ENCODE assay signal across 26 cellular contexts in genomic region chr4:92334716-92335350, GRCh38. TPM values are rescaled to one million over a fixed set of nuclear protein-coding genes. Genes with fewer than 3 reads are reported as not detected.
A peak's percentile ranks its signal among the peaks of the same experiment; 100 is the strongest.
DNase-seq lines count a peak whose midpoint lies in the region; ATAC-seq, FAIRE-seq and TF ChIP-seq lines count a peak whose summit lies in the region.
"Had no signal": no experiment of that assay in that cellular context is flagged by ENCODE, and none has a peak within 500 bp of the region (broad histone marks: within the 10 kb centered on the region; RNA-seq: fewer than 3 reads in every experiment).

No MANE protein-coding gene starts in this region.

- ATAC-seq in Right ventricle myocardium inferior = peak; percentile 92
- no peak for ATAC-seq in left colon
- ATAC-seq: A549; activated T-cell treated with anti-CD3 and anti-CD28 coated beads, Interleukin-2, amount 50 U/mL, for 72 hours; natural killer cell treated with Interleukin-12 subunit alpha and Interleukin-12 subunit beta and Interleukin-15 and Interleukin-18, amount 100 ng/mL, for 72 hours had no signal

- H3K27ac ChIP-seq in right atrium auricular region (no peak overlapping the region), testis (no peak overlapping the region)
- H3K27ac ChIP-seq: A549, BLaER1, epithelial cell of prostate, Peyer's patch had no signal

- H3K9me3 ChIP-seq in right atrium auricular region (no peaks in the 10 kb centered on the region), testis (no peaks in the 10 kb centered on the region)
- H3K9me3 ChIP-seq: A549, BLaER1, HAP-1, MG63, Peyer's patch had no signal

- peaks cover 0 to 2% (median 0%) of the 10 kb centered on the region in 3 donors for H3K27me3 Mint-ChIP-seq in CD14-positive monocyte (ENCODE audit: low read depth in 3 of 3)
- H3K27me3 Mint-ChIP-seq: activated naive CD4-positive, alpha-beta T cell treated with anti-CD3 and anti-CD28 coated beads, Interleukin-2, amount 50 U/mL, for 24 hours; natural killer cell treated with Interleukin-12 subunit alpha and Interleukin-12 subunit beta and Interleukin-15 and Interleukin-18, amount 100 ng/mL, for 72 hours had no signal

- no peaks in the 10 kb centered on the region for H3K4me1 Mint-ChIP-seq in CD14-positive monocyte
- H3K4me1 Mint-ChIP-seq: activated naive CD4-positive, alpha-beta T cell treated with anti-CD3 and anti-CD28 coated beads, Interleukin-2, amount 50 U/mL, for 24 hours had no signal

- no peak for TF ChIP-seq POLR2A in testis (IDR thresholded peaks at IDR 0.05)

- WGBS in testis, 2 donors = 22 to 44% methylated on average over 1 of the region's 1 CpG

- intact Hi-C loops in Right ventricle myocardium inferior (cut with DNase I) (no loop called here), testis (cut with DNase I; ENCODE audit: low total_unique reads) (no loop called here), CD14-positive monocyte (cut with micrococcal nuclease) (no loop called here), left colon (cut with DNase I, micrococcal nuclease) (no loop called here)

- H3K36me3 ChIP-seq in right atrium auricular region (no peaks in the 10 kb centered on the region), testis (ENCODE audit: low read depth, missing control alignments) (no peaks in the 10 kb centered on the region)
- H3K36me3 ChIP-seq: BLaER1, HAP-1, MG63, Peyer's patch had no signal

- no peak for FAIRE-seq in D721Med (lab: Jason Lieb, UNC)
- FAIRE-seq: A549 had no signal

- no peak for TF ChIP-seq CTCF in right atrium auricular region (IDR thresholded peaks at IDR 0.05)
- TF ChIP-seq CTCF in testis (IDR thresholded peaks at IDR 0.05) = no peak
- TF ChIP-seq CTCF in D721Med (IDR thresholded peaks at IDR 0.05; ENCODE audit: insufficient read depth, missing control alignments) = no peak
- no peak for TF ChIP-seq CTCF in CD14-positive monocyte (IDR thresholded peaks at IDR 0.05)

- H3K4me1 ChIP-seq in right atrium auricular region (peaks cover 0 to 21% of the 10 kb centered on the region in 2 donors), testis (peaks cover 6% of the 10 kb centered on the region)
- H3K4me1 ChIP-seq: A549, BLaER1, HAP-1, Peyer's patch had no signal

- H3K27ac Mint-ChIP-seq in CD14-positive monocyte = no peak overlapping the region
- H3K27ac Mint-ChIP-seq: activated naive CD4-positive, alpha-beta T cell treated with anti-CD3 and anti-CD28 coated beads, Interleukin-2, amount 50 U/mL, for 24 hours; activated T-cell treated with anti-CD3 and anti-CD28 coated beads, Interleukin-2, amount 50 U/mL, for 72 hours; natural killer cell treated with Interleukin-12 subunit alpha and Interleukin-12 subunit beta and Interleukin-15 and Interleukin-18, amount 100 ng/mL, for 72 hours had no signal

- H3K27me3 ChIP-seq in right atrium auricular region (no peaks in the 10 kb centered on the region), testis (no peaks in the 10 kb centered on the region)
- H3K27me3 ChIP-seq: BLaER1, MG63, Peyer's patch had no signal

- no peak overlapping the region for H3K4me3 Mint-ChIP-seq in CD14-positive monocyte
- H3K4me3 Mint-ChIP-seq: activated naive CD4-positive, alpha-beta T cell treated with anti-CD3 and anti-CD28 coated beads, Interleukin-2, amount 50 U/mL, for 24 hours; activated T-cell treated with anti-CD3 and anti-CD28 coated beads, Interleukin-2, amount 50 U/mL, for 72 hours; natural killer cell treated with Interleukin-12 subunit alpha and Interleukin-12 subunit beta and Interleukin-15 and Interleukin-18, amount 100 ng/mL, for 72 hours had no signal

- DNase-seq in Right ventricle myocardium inferior (ENCODE audit: missing footprints) (no peak), right atrium auricular region (ENCODE audit: low spot score) (no peak), dedifferentiated amniotic fluid mesenchymal stem cell (ENCODE audit: extremely low spot score) (peak; percentile 22), inferior parietal cortex (ENCODE audit: extremely low spot score) (peak; percentile 20), testis (peak; percentile 43), D721Med (ENCODE audit: insufficient read length, low spot score) (no peak), CD14-positive monocyte (ENCODE audit: low spot score) (no peak), left colon (no peak)
- DNase-seq: activated CD4-positive, CD25-positive, alpha-beta regulatory T cell treated with anti-CD3 and anti-CD28 coated beads, Interleukin-2, amount 50 U/mL, for 72 hours; activated T-cell treated with anti-CD3 and anti-CD28 coated beads, Interleukin-2, amount 50 U/mL, for 72 hours; GDM1; glutamatergic neuron; mammary epithelial cell; MG63; NCI-H2171 treated with DMSO at 0.1 percent for 48 hours; NK-92 treated with Interleukin-12 subunit alpha and Interleukin-12 subunit beta, amount 100 ng/mL, for 24 hours; Peyer's patch; T1000 had no signal

- H3K36me3 Mint-ChIP-seq in CD14-positive monocyte = no peaks in the 10 kb centered on the region
- H3K36me3 Mint-ChIP-seq: activated naive CD4-positive, alpha-beta T cell treated with anti-CD3 and anti-CD28 coated beads, Interleukin-2, amount 50 U/mL, for 24 hours; natural killer cell treated with Interleukin-12 subunit alpha and Interleukin-12 subunit beta and Interleukin-15 and Interleukin-18, amount 100 ng/mL, for 72 hours had no signal

- H3K4me3 ChIP-seq in right atrium auricular region (no peak overlapping the region), testis (no peak overlapping the region)
- H3K4me3 ChIP-seq: A549, BLaER1, HAP-1, MG63, Peyer's patch had no signal

- H3K9me3 Mint-ChIP-seq in CD14-positive monocyte = peaks cover 0 to 5% (median 0%) of the 10 kb centered on the region in 7 donors
- H3K9me3 Mint-ChIP-seq: activated naive CD4-positive, alpha-beta T cell treated with anti-CD3 and anti-CD28 coated beads, Interleukin-2, amount 50 U/mL, for 24 hours had no signal

RNA-seq across cellular contexts. Expression of gene GRID2, which starts 31.1 kb away (rescaled TPM):
- 0.05 TPM for total RNA-seq in Right ventricle myocardium inferior
- total RNA-seq in right atrium auricular region = under 1 TPM in 1 of 2 donors, not detected in 1; 0.16 TPM
- total RNA-seq in testis = 10 to 100 TPM; 27.1 to 32.7 TPM
- 34.6 TPM for polyA plus RNA-seq in testis (ENCODE audit: insufficient read depth, low read depth, low replicate concordance)
- polyA plus RNA-seq in CD14-positive monocyte = not detected
- total RNA-seq in left colon = not detected
- total RNA-seq: activated T-cell treated with anti-CD3 and anti-CD28 coated beads, Interleukin-2, amount 50 U/mL, for 72 hours; dermis microvascular lymphatic vessel endothelial cell; mammary epithelial cell; natural killer cell treated with Interleukin-12 subunit alpha and Interleukin-12 subunit beta and Interleukin-15 and Interleukin-18, amount 100 ng/mL, for 72 hours; subcutaneous adipose tissue had no signal
- polyA plus RNA-seq: A549, mammary epithelial cell had no signal

Comparison
In these comparisons a context has a peak if more than half of its experiments do, and no peak if none do; other contexts are left out.
1. DNase-seq: peak in dedifferentiated amniotic fluid mesenchymal stem cell (single experiment), inferior parietal cortex (single experiment) and testis (single experiment); none in Right ventricle myocardium inferior (single experiment), right atrium auricular region (single experiment), D721Med (single experiment), CD14-positive monocyte (single experiment) and left colon (0 of 2).
2. RNA of gene GRID2, which starts 31.1 kb away (total RNA-seq): 27.1 to 32.7 TPM in testis; 0.16 TPM in right atrium auricular region, 0.05 TPM in Right ventricle myocardium inferior (single experiment) and not detected in left colon; every median in the first group is over 10 times any median in the second.